ENCODE assay signal across 22 cellular contexts in genomic region chr6:7879043-7879442, GRCh38. TPM values are rescaled to one million over a fixed set of nuclear protein-coding genes. Genes with fewer than 3 reads are reported as not detected.
DNase-seq lines count a peak whose midpoint lies in the region; ATAC-seq, FAIRE-seq and TF ChIP-seq lines count a peak whose summit lies in the region.
"Had no signal": no experiment of that assay in that cellular context is flagged by ENCODE, and none has a peak within 500 bp of the region (broad histone marks: within the 10 kb centered on the region; RNA-seq: fewer than 3 reads in every experiment).

No MANE protein-coding gene starts in this region.

- H3K4me1 ChIP-seq in endothelial cell of umbilical vein (ENCODE audit: control insufficient read depth, extremely low read depth, insufficient read depth, low read length) (peaks cover 14% of the 10 kb centered on the region), HepG2 (ENCODE audit: insufficient read depth, low read length) (peaks cover 22% of the 10 kb centered on the region), small intestine (ENCODE audit: control insufficient read depth in 2 of 2, insufficient read depth in 1 of 2, low read depth in 1 of 2, low read length in 1 of 2) (no peaks in the 10 kb centered on the region)
- H3K4me1 ChIP-seq: BLaER1 treated with 17β-estradiol and CSF1 and Interleukin-3, amounts not matched to agents 10 nM and 100 nM; Caco-2 had no signal

- no peaks in the 10 kb centered on the region for H3K9me3 ChIP-seq in endothelial cell of umbilical vein (replicated peaks; ENCODE audit: control insufficient read depth, insufficient read depth, low read length)
- H3K9me3 ChIP-seq in HepG2 (ENCODE audit: low read length) = no peaks in the 10 kb centered on the region
- H3K9me3 ChIP-seq in small intestine (ENCODE audit: control insufficient read depth, low read depth) = no peaks in the 10 kb centered on the region
- H3K9me3 ChIP-seq: A549, Caco-2 had no signal

- H3K4me3 ChIP-seq in endothelial cell of umbilical vein (replicated peaks in 1 of 3; ENCODE audit: insufficient read depth in 1 of 3, low read depth in 1 of 3, low read length in 3 of 3) (no peak overlapping the region), HepG2 (replicated peaks in 1 of 3; ENCODE audit: insufficient read depth in 1 of 3, low read depth in 2 of 3, low read length in 3 of 3) (no peak overlapping the region), small intestine (ENCODE audit: low read depth in 1 of 2, low read length in 2 of 2) (no peak overlapping the region)
- H3K4me3 ChIP-seq: A549; BLaER1 treated with 17β-estradiol and CSF1 and Interleukin-3, amounts not matched to agents 10 nM and 100 nM had no signal

- H3K79me2 ChIP-seq in endothelial cell of umbilical vein (ENCODE audit: control insufficient read depth, insufficient read depth, low read length) = peaks cover 14% of the 10 kb centered on the region
- H3K79me2 ChIP-seq in HepG2 (ENCODE audit: insufficient read depth, low read length) = no peaks in the 10 kb centered on the region

- H4K20me1 ChIP-seq in endothelial cell of umbilical vein (replicated peaks; ENCODE audit: control insufficient read depth, extremely low read depth, insufficient read depth, low read length) = peaks cover 2% of the 10 kb centered on the region
- H4K20me1 ChIP-seq in HepG2 (ENCODE audit: insufficient read depth, low read length) = peaks cover 9% of the 10 kb centered on the region; the same call in 1 of the 2 replicates

- BruUV-seq in endothelial cell of umbilical vein (replicated peaks; lab: Mats Ljungman, UMichigan) (no TSS peak), HepG2 (replicated peaks; lab: Mats Ljungman, UMichigan) (no TSS peak)

- ATAC-seq in left cardiac atrium (no peak), HepG2 (peak; percentile 13), GM21447 (IDR thresholded peaks at IDR 0.05; ENCODE audit: unreplicated experiment) (no peak)
- ATAC-seq: CD8-positive, alpha-beta T cell had no signal

- no peak for TF ChIP-seq RAD21 in HepG2 (CRISPR knock-in tag; IDR thresholded peaks at IDR 0.05)

- POLR2A ChIA-PET in endothelial cell of umbilical vein (lab: Charles Lee) (no interaction called here), HepG2 (lab: Yijun Ruan, JAX) (no interaction called here)

- TF ChIP-seq POLR2A in endothelial cell of umbilical vein (IDR thresholded peaks at IDR 0.05; ENCODE audit: low read depth, low read length) = peak; percentile 15
- no peak for TF ChIP-seq POLR2A in HepG2 (IDR thresholded peaks at IDR 0.05; ENCODE audit: insufficient read depth in 1 of 2, low read depth in 2 of 2, low read length in 2 of 2)

- H3K9ac ChIP-seq in endothelial cell of umbilical vein (replicated peaks; ENCODE audit: extremely low read depth, insufficient read depth, low read length) (no peak overlapping the region), HepG2 (ENCODE audit: insufficient read depth, low read depth, low read length) (no peak overlapping the region)
- H3K9ac ChIP-seq: BLaER1 treated with 17β-estradiol and CSF1 and Interleukin-3, amounts not matched to agents 10 nM and 100 nM had no signal

- peak; percentile 9 for DNase-seq in cardiac septum (ENCODE audit: low spot score)
- DNase-seq in left cardiac atrium = no peak
- DNase-seq in endothelial cell of umbilical vein (ENCODE audit: low read depth, low spot score) = no peak
- no peak for DNase-seq in HepG2 (ENCODE audit: low spot score)
- peak; percentile 6 for DNase-seq in small intestine
- DNase-seq in SK-N-DZ (ENCODE audit: low spot score) = no peak
- DNase-seq in cortex of kidney (lab: John Stamatoyannopoulos, UW) = no peak
- DNase-seq: AML-193; Caco-2; Calu3; CD4-positive, alpha-beta T cell; CD8-positive, alpha-beta T cell; DMS79 treated with DMSO at 0.1 percent for 48 hours; GF-D8 had no signal

- H3K27ac ChIP-seq in endothelial cell of umbilical vein (ENCODE audit: insufficient read depth, low read depth, low read length) = no peak overlapping the region
- H3K27ac ChIP-seq in HepG2 (ENCODE audit: extremely low read length, insufficient read depth, low read length) = no peak overlapping the region
- H3K27ac ChIP-seq in small intestine (ENCODE audit: low read depth in 1 of 2, low read length in 1 of 2) = no peak overlapping the region
- H3K27ac ChIP-seq: 22Rv1; A549; BLaER1 treated with 17β-estradiol and CSF1 and Interleukin-3, amounts not matched to agents 10 nM and 100 nM; C4-2B had no signal

- intact Hi-C loops in cardiac septum (cut with DNase I) = no loop called here
- intact Hi-C loops in left cardiac atrium (cut with DNase I) = loop anchor here in 1 of 2 donors (10.0 kb wide), 1 partner anchor 144 kb away; no protein-coding TSS in a partner anchor
- intact Hi-C loops in endothelial cell of umbilical vein (cut with micrococcal nuclease) = no loop called here
- intact Hi-C loops in HepG2 (cut with micrococcal nuclease; ENCODE audit: unreplicated experiment) = no loop called here

- H3K27me3 ChIP-seq in endothelial cell of umbilical vein (ENCODE audit: control insufficient read depth in 2 of 2, insufficient read depth in 2 of 2, low read length in 2 of 2) (no peaks in the 10 kb centered on the region), HepG2 (ENCODE audit: control insufficient read depth in 1 of 2, insufficient read depth in 2 of 2, low read length in 2 of 2) (no peaks in the 10 kb centered on the region; a peak in 1 of 5 replicates), small intestine (ENCODE audit: control insufficient read depth in 2 of 2, insufficient read depth in 2 of 2, low read length in 2 of 2) (no peaks in the 10 kb centered on the region)
- H3K27me3 ChIP-seq: BLaER1 treated with 17β-estradiol and CSF1 and Interleukin-3, amounts not matched to agents 10 nM and 100 nM had no signal

- H3K36me3 ChIP-seq in endothelial cell of umbilical vein (ENCODE audit: control insufficient read depth in 2 of 2, extremely low read depth in 1 of 2, insufficient read depth in 2 of 2, low read length in 2 of 2) (peaks cover 52 to 64% of the 10 kb centered on the region in 2 experiments), HepG2 (replicated peaks in 1 of 2; ENCODE audit: control insufficient read depth in 1 of 2, insufficient read depth in 2 of 2, low read length in 2 of 2) (peaks cover 16 to 35% of the 10 kb centered on the region in 2 experiments), small intestine (ENCODE audit: control insufficient read depth in 2 of 2, insufficient read depth in 2 of 2, low read length in 2 of 2) (peaks cover 9 to 15% of the 10 kb centered on the region in 2 donors)

- TF ChIP-seq EP300 in HepG2 (IDR thresholded peaks at IDR 0.05; ENCODE audit: low read depth in 2 of 2, low read length in 2 of 2) (no peak), HepG2 (CRISPR knock-in tag; IDR thresholded peaks at IDR 0.05; ENCODE audit: borderline replicate concordance) (no peak)

- H2AFZ ChIP-seq in endothelial cell of umbilical vein (ENCODE audit: low read depth, low read length) (no peak overlapping the region), HepG2 (ENCODE audit: low read length) (no peak overlapping the region)

- in situ Hi-C loops in HepG2 (cut with HindIII; ENCODE audit: extremely low pct_ligation_motif_present, low pct_unique_long_range_greater_than_20kb) = no loop called here

- FAIRE-seq in endothelial cell of umbilical vein (lab: Jason Lieb, UNC) = no peak
- no peak for FAIRE-seq in HepG2 (lab: Jason Lieb, UNC)
- FAIRE-seq in small intestine (lab: Jason Lieb, UNC) = no peak
- FAIRE-seq: A549, D721Med, G401.6, GM12891 had no signal

- dilution Hi-C loops in endothelial cell of umbilical vein (cut with MboI; ENCODE audit: extremely low pct_ligation_motif_present, low sequenced_read_pairs) = loop anchor here (25.0 kb wide), 1 partner anchor 133 kb away; no protein-coding TSS in a partner anchor

- TF ChIP-seq CTCF in endothelial cell of umbilical vein (IDR thresholded peaks at IDR 0.05; ENCODE audit: extremely low read depth in 1 of 2, insufficient read depth in 1 of 2, low read depth in 1 of 2, low read length in 2 of 2) (no peak), HepG2 (CRISPR knock-in tag; IDR thresholded peaks at IDR 0.05) (no peak)

- CTCF ChIA-PET in endothelial cell of umbilical vein (lab: Charles Lee) = interaction anchor here (0.8 to 3.9 kb wide), 6 partner anchors 10 to 180 kb away, joined by 3 to 17 read pairs (median 4); no protein-coding TSS in a partner anchor
- CTCF ChIA-PET in HepG2 (lab: Yijun Ruan, JAX; ENCODE audit: low intra/inter-chr PET ratio, low total read pairs) = no interaction called here

- 93% methylated on average over 2 of the region's 2 CpGs for WGBS in HepG2 (ENCODE audit: low lambda C conversion rate)
- whole genome bisulfite sequencing in small intestine, 3 donors = 73 to 88% (median 76%) methylated on average over 2 of the region's 2 CpGs

- H3K4me2 ChIP-seq in endothelial cell of umbilical vein (ENCODE audit: insufficient read depth, low read length) (no peak overlapping the region), HepG2 (ENCODE audit: low read depth, low read length) (no peak overlapping the region)
- H3K4me2 ChIP-seq: A549; BLaER1 treated with 17β-estradiol and CSF1 and Interleukin-3, amounts not matched to agents 10 nM and 100 nM had no signal

- no peaks in the 10 kb centered on the region for H3K9me1 ChIP-seq in endothelial cell of umbilical vein (replicated peaks; ENCODE audit: control insufficient read depth, extremely low read depth, insufficient read depth, low read length)

RNA-seq across cellular contexts. Expression of gene TXNDC5, which starts 31.5 kb away (rescaled TPM):
- total RNA-seq in cardiac septum (50.8 TPM), left cardiac atrium (10 to 100 TPM; 65.3 to 80.7 TPM), endothelial cell of umbilical vein (1,581 and 1,665 TPM in 2 replicates), HepG2 (2016; rRNA removed; fragmentation: Illumina TruSeq; extraction: Trizol) (376 and 578 TPM in 2 replicates)
- polyA plus RNA-seq in endothelial cell of umbilical vein (2,566 and 2,629 TPM in 2 replicates), HepG2 (2011; rRNA removed) (255 and 287 TPM in 2 replicates), small intestine (10 to 100 TPM; 19.5 to 87.4 (median 83.2) TPM)
- 2,247 and 2,322 TPM in 2 replicates for polyA plus RNA-seq in endothelial cell of umbilical vein (2011; cell fraction: cytosol; rRNA removed)
- polyA plus RNA-seq in endothelial cell of umbilical vein (2011; cell fraction: nucleus; rRNA removed) = 1,597 and 1,745 TPM in 2 replicates
- polyA plus RNA-seq in endothelial cell of umbilical vein (2012) = 1,989 and 2,618 TPM in 2 replicates
- polyA minus RNA-seq in endothelial cell of umbilical vein = 2,443 and 2,887 TPM in 2 replicates
- polyA minus RNA-seq in endothelial cell of umbilical vein (2011; cell fraction: cytosol; rRNA and poly(A)+ RNA removed) = 46.0 TPM
- 638 and 706 TPM in 2 replicates for polyA minus RNA-seq in endothelial cell of umbilical vein (2011; cell fraction: nucleus; rRNA and poly(A)+ RNA removed)
- 169 TPM in 2 replicates for total RNA-seq in HepG2 (2016; cell fraction: cytosol; rRNA removed; fragmentation: Illumina TruSeq; extraction: Trizol; ENCODE audit: low read depth)
- total RNA-seq in HepG2 (2016; cell fraction: insoluble cytoplasmic fraction; rRNA removed; fragmentation: Illumina TruSeq; extraction: Trizol) = 372 and 586 TPM in 2 replicates
- total RNA-seq in HepG2 (2016; cell fraction: membrane; rRNA removed; fragmentation: Illumina TruSeq; extraction: Trizol) = 439 and 444 TPM in 2 replicates
- total RNA-seq in HepG2 (2016; cell fraction: nucleus; rRNA removed; fragmentation: Illumina TruSeq; extraction: Trizol) = 445 and 518 TPM in 2 replicates
- polyA plus RNA-seq in HepG2 (2011; cell fraction: cytosol; rRNA removed) = 252 and 289 TPM in 2 replicates
- polyA plus RNA-seq in HepG2 (2011; cell fraction: nucleus; rRNA removed) = 144 and 146 TPM in 2 replicates
- 246 and 286 TPM in 2 replicates for polyA plus RNA-seq in HepG2 (2012)
- 158 and 172 TPM in 2 replicates for polyA plus RNA-seq in HepG2 (2016; cell fraction: cytosol; fragmentation: Illumina TruSeq; extraction: Trizol; ENCODE audit: low read depth)
- 267 and 268 TPM in 2 replicates for polyA plus RNA-seq in HepG2 (2016; cell fraction: insoluble cytoplasmic fraction; fragmentation: Illumina TruSeq; extraction: Trizol; ENCODE audit: low read depth)
- 288 and 289 TPM in 2 replicates for polyA plus RNA-seq in HepG2 (2016; cell fraction: membrane; fragmentation: Illumina TruSeq; extraction: Trizol; ENCODE audit: low read depth)
- polyA plus RNA-seq in HepG2 (2016; cell fraction: nucleus; fragmentation: Illumina TruSeq; extraction: Trizol; ENCODE audit: insufficient read depth, low read depth) = 529 and 534 TPM in 2 replicates
- 99.9 and 291 TPM in 2 replicates for polyA minus RNA-seq in HepG2 (2011; rRNA and poly(A)+ RNA removed; ENCODE audit: low replicate concordance)
- 147 and 151 TPM in 2 replicates for polyA minus RNA-seq in HepG2 (2011; cell fraction: cytosol; rRNA and poly(A)+ RNA removed)
- 104 and 118 TPM in 2 replicates for polyA minus RNA-seq in HepG2 (2011; cell fraction: nucleus; rRNA and poly(A)+ RNA removed)
- polyA plus RNA-seq in SK-N-DZ (2014; cell fraction: cytosol; rRNA removed) = 159 and 168 TPM in 2 replicates
- 91.9 and 94.3 TPM in 2 replicates for polyA plus RNA-seq in SK-N-DZ (2014; cell fraction: nucleus; rRNA removed)

Comparison
In these comparisons a context has a peak if more than half of its experiments do, and no peak if none do; other contexts are left out.
1. DNase-seq: peak in cardiac septum (single experiment) and small intestine (single experiment); none in left cardiac atrium (single experiment), endothelial cell of umbilical vein (single experiment), HepG2 (single experiment), SK-N-DZ (single experiment) and cortex of kidney (single experiment).